10 cellular contexts compared by ENCODE assay signal in the genomic region with DNA sequence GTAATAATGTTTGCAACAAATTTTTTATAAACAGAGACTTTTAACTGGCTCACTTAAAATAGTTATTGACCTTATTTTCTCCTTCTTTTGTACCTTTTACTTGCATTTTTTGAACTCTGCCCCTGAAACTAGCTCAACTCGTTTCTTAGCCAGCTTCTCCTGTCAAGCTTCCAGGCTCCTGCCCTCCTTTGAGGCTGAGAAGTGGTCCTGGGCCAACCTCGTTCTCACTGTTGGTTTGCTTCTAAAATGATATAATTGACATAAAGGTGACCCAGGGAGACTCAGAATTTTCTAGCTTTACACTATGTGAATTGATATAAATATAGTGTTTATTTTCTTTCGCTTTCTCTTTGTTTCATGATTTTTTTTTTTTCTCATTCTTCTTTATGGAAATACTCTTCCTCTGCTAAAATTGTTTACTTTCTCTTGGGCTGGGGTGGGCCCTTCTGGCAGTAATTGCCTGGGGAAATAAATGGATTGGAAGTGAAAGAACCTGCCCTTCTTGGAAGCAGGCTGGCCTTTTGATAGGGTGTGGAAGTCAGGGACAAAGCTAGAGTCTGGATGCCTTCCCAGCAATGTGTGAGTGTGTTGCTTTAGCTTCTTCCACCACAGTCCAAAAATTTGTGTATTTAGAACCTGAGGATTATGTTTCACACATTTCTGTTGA. TPM values are rescaled to one million over a fixed set of nuclear protein-coding genes. Genes with fewer than 3 reads are reported as not detected.
A peak's percentile ranks its signal among the peaks of the same experiment; 100 is the strongest.
DNase-seq lines count a peak whose midpoint lies in the region; ATAC-seq and TF ChIP-seq lines count a peak whose summit lies in the region.
"Had no signal": no experiment of that assay in that cellular context is flagged by ENCODE, and none has a peak within 500 bp of the region (broad histone marks: within the 10 kb centered on the region; RNA-seq: fewer than 3 reads in every experiment).

No MANE protein-coding gene starts in this region.

- ATAC-seq in stimulated activated memory B cell treated with anti-CD40 and anti-IgM and Interleukin-4, amounts not matched to agents 10 μg/mL and 1 μg/mL and 100 μg/mL, for 72 hours = no peak

- DNase-seq in ELF-1 (ENCODE audit: low read depth, low spot score) = peak; percentile 62
- peak in 1 of 2 experiments; percentile 27 for DNase-seq in PC-9
- peak; percentile 75 for DNase-seq in fibroblast of the conjunctiva (ENCODE audit: low read depth)
- DNase-seq in ovary = peak; percentile 54 to 77 (median 68)
- DNase-seq in SKM-1 (lab: John Stamatoyannopoulos, UW; ENCODE audit: unreplicated experiment) = no peak
- DNase-seq in D341Med (ENCODE audit: low spot score) = no peak
- no peak for DNase-seq in stimulated activated CD4-positive, alpha-beta T cell treated with anti-CD3 and anti-CD28 coated beads, Interleukin-4, amount 100 ng/mL, for 1 hour

- no TSS peak for BruUV-seq in PC-9 (replicated peaks; lab: Mats Ljungman, UMichigan)

- TF ChIP-seq EP300 in ovary (IDR thresholded peaks at IDR 0.05) = no peak

- H3K36me3 Mint-ChIP-seq in stimulated activated memory B cell treated with anti-CD40 and anti-IgM and Interleukin-4, amounts not matched to agents 10 μg/mL and 1 μg/mL and 100 μg/mL, for 72 hours = peaks cover 7% of the 10 kb centered on the region

- no peak overlapping the region for H3K27ac Mint-ChIP-seq in stimulated activated memory B cell treated with anti-CD40 and anti-IgM and Interleukin-4, amounts not matched to agents 10 μg/mL and 1 μg/mL and 100 μg/mL, for 72 hours
- H3K27ac Mint-ChIP-seq: stimulated activated naive CD8-positive, alpha-beta T cell treated with anti-CD3 and anti-CD28 coated beads, Interleukin-15, Interleukin-2, amounts not matched to agents 100 ng/mL and 50 ng/mL, for 24 hours had no signal

- no peak overlapping the region for H2AFZ ChIP-seq in PC-9

- H3K27ac ChIP-seq in PC-9 (no peak overlapping the region), ovary (peak overlapping the region in 1 of 2 donors; percentile 64)

- H3K9me2 ChIP-seq in PC-9 (ENCODE audit: insufficient read depth) = no peaks in the 10 kb centered on the region

- peak overlapping the region; percentile 38 for H3K4me2 ChIP-seq in PC-9

- peaks cover 54% of the 10 kb centered on the region for H3K4me1 Mint-ChIP-seq in stimulated activated memory B cell treated with anti-CD40 and anti-IgM and Interleukin-4, amounts not matched to agents 10 μg/mL and 1 μg/mL and 100 μg/mL, for 72 hours

- no peak overlapping the region for H3K4me3 Mint-ChIP-seq in stimulated activated memory B cell treated with anti-CD40 and anti-IgM and Interleukin-4, amounts not matched to agents 10 μg/mL and 1 μg/mL and 100 μg/mL, for 72 hours
- H3K4me3 Mint-ChIP-seq: stimulated activated naive CD8-positive, alpha-beta T cell treated with anti-CD3 and anti-CD28 coated beads, Interleukin-15, Interleukin-2, amounts not matched to agents 100 ng/mL and 50 ng/mL, for 24 hours had no signal

- H3K4me3 ChIP-seq in PC-9 = no peak overlapping the region
- H3K4me3 ChIP-seq in ovary = peak overlapping the region; percentile 3

- no peaks in the 10 kb centered on the region for H3K9me3 Mint-ChIP-seq in stimulated activated memory B cell treated with anti-CD40 and anti-IgM and Interleukin-4, amounts not matched to agents 10 μg/mL and 1 μg/mL and 100 μg/mL, for 72 hours
- H3K9me3 Mint-ChIP-seq: IgD-negative memory B cell; stimulated activated naive CD8-positive, alpha-beta T cell treated with anti-CD3 and anti-CD28 coated beads, Interleukin-15, Interleukin-2, amounts not matched to agents 100 ng/mL and 50 ng/mL, for 24 hours had no signal

- H3F3A ChIP-seq in PC-9 (ENCODE audit: insufficient read depth, low read depth) = no peaks in the 10 kb centered on the region

- CTCF ChIA-PET in PC-9 (lab: Charles Lee) = no interaction called here

- H3K79me2 ChIP-seq in PC-9 (ENCODE audit: low read depth) = no peaks in the 10 kb centered on the region; the same call in 1 of the 2 replicates

- no peaks in the 10 kb centered on the region for H3K4me1 ChIP-seq in PC-9 (replicated peaks; ENCODE audit: insufficient read depth)
- peaks cover 13% of the 10 kb centered on the region for H3K4me1 ChIP-seq in ovary (ENCODE audit: insufficient read depth)

- H4K20me1 ChIP-seq in PC-9 (ENCODE audit: insufficient read depth) = no peaks in the 10 kb centered on the region

- H3K36me3 ChIP-seq in PC-9 (ENCODE audit: low read depth) (no peaks in the 10 kb centered on the region), ovary (no peaks in the 10 kb centered on the region)

- no peak for TF ChIP-seq CTCF in PC-9 (conservative IDR thresholded peaks at IDR 0.05)
- no peak for TF ChIP-seq CTCF in ovary (IDR thresholded peaks at IDR 0.05)

- TF ChIP-seq POLR2A in ovary (IDR thresholded peaks at IDR 0.05) = no peak

- 4 to 5% (median 4%) methylated on average over 3 of the region's 3 CpGs for WGBS in ovary, 3 donors

- H3K9me3 ChIP-seq in PC-9 (ENCODE audit: insufficient read depth, low read depth) (no peaks in the 10 kb centered on the region), ovary (no peaks in the 10 kb centered on the region)

- intact Hi-C loops in PC-9 (cut with micrococcal nuclease; ENCODE audit: unreplicated experiment) = loop anchor here (2.0 kb wide), 1 partner anchor 30 kb away; the partner anchor contains the start of gene GPD2
- intact Hi-C loops in ovary (cut with DNase I) = no loop called here

- no peaks in the 10 kb centered on the region for H3K27me3 Mint-ChIP-seq in stimulated activated memory B cell treated with anti-CD40 and anti-IgM and Interleukin-4, amounts not matched to agents 10 μg/mL and 1 μg/mL and 100 μg/mL, for 72 hours
- H3K27me3 Mint-ChIP-seq: IgD-negative memory B cell; stimulated activated naive CD8-positive, alpha-beta T cell treated with anti-CD3 and anti-CD28 coated beads, Interleukin-15, Interleukin-2, amounts not matched to agents 100 ng/mL and 50 ng/mL, for 24 hours had no signal

- POLR2A ChIA-PET in PC-9 (lab: Charles Lee; ENCODE audit: unreplicated experiment) = interaction anchor here (0.6 kb wide), 1 partner anchor 124 kb away, joined by 7 read pairs; no protein-coding TSS in a partner anchor

- H3K27me3 ChIP-seq in PC-9 (ENCODE audit: insufficient read depth, low read depth) (no peaks in the 10 kb centered on the region), ovary (no peaks in the 10 kb centered on the region)

RNA-seq across cellular contexts. Expression of gene GPD2, which starts 30.7 kb away (rescaled TPM):
- total RNA-seq in PC-9 (2021) = 47.1 and 67.8 TPM in 2 replicates
- 10 to 100 TPM; 22.2 to 61.7 (median 27.8) TPM for total RNA-seq in ovary
- polyA plus RNA-seq in ovary = 10 to 100 TPM in 1 of 2 donors, 1 to 10 TPM in 1; 6.7 to 13.8 TPM

Comparison
In these comparisons a context has a peak if more than half of its experiments do, and no peak if none do; other contexts are left out.
1. DNase-seq: peak in ELF-1 (single experiment), fibroblast of the conjunctiva (single experiment) and ovary (5 of 5); none in SKM-1 (single experiment), D341Med (single experiment) and stimulated activated CD4-positive, alpha-beta T cell treated with anti-CD3 and anti-CD28 coated beads, Interleukin-4, amount 100 ng/mL, for 1 hour (single experiment).